8 cellular contexts compared by ENCODE assay signal in the genomic region with DNA sequence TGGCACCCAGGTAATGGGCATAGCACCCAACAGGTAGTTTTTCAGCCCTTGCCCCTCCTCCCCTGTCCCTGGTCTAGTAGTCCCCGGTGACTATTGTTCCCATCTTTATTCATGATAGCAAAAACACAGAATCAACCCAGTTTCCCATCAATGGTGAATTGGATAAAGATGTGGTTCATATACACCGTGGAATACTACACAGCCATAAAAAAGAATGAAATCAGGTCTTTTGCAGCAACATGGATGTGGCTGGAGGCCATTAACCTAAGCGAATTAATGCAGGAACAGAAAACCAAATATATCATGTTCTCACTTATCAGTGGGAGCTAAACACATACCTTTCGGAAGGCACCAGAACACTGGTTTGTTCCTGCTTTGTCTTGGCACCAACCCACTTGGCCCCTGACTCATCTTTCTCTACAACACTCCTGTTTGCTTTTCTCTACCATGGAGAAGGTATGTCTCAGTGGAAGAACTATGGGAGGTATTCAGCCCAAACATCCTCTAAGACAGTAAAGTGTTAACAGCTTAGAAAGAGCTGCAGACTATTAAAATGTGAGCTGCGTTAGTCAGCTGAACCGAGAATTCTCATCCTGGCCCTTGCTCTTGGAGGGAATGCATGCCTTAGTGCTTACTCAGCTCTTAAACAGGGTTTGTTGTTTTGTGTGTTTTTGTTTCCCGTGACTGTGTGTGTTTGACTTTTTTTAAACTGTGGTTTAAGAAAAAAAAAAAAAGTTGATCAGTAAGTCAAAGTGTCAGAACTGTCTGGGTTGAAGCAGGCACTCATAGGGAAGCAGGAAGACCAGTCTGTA.
DNase-seq lines count a peak whose midpoint lies in the region; ATAC-seq, FAIRE-seq and TF ChIP-seq lines count a peak whose summit lies in the region.

No MANE protein-coding gene starts in this region.

- H3K27me3 Mint-ChIP-seq in WTC11 (ENCODE audit: low read depth) = peaks cover 6% of the 10 kb centered on the region
- H3K27me3 Mint-ChIP-seq in neural crest cell (ENCODE audit: low read depth) = no peaks in the 10 kb centered on the region

- H3K4me3 Mint-ChIP-seq in WTC11 (no peak overlapping the region), neural crest cell (no peak overlapping the region)

- POLR2A ChIA-PET in WTC11 (lab: Charles Lee) = interaction anchor here (0.7 kb wide), 1 partner anchor 8 kb away, joined by 3 read pairs; no protein-coding TSS in a partner anchor

- H3K36me3 Mint-ChIP-seq in WTC11 (no peaks in the 10 kb centered on the region), neural crest cell (ENCODE audit: low read depth) (no peaks in the 10 kb centered on the region)

- DNase-seq in 8988T = peak; percentile 42
- DNase-seq in H54 (ENCODE audit: insufficient read length, low spot score) = peak; percentile 67
- DNase-seq in WTC11 (ENCODE audit: low spot score) = no peak
- DNase-seq in fibroblast of pulmonary artery (ENCODE audit: low read depth) = peak; percentile 97
- DNase-seq in neural crest cell (ENCODE audit: low read depth, low spot score) = no peak
- no peak for DNase-seq in putamen (ENCODE audit: low spot score)
- DNase-seq in posterior cingulate gyrus = no peak

- FAIRE-seq in H54 (lab: Jason Lieb, UNC) = no peak

- TF ChIP-seq CTCF in WTC11 (IDR thresholded peaks at IDR 0.05) (no peak), fibroblast of pulmonary artery (IDR thresholded peaks at IDR 0.05; ENCODE audit: low read length, missing control alignments) (no peak), neural crest cell (conservative IDR thresholded peaks at IDR 0.05) (no peak)

- ATAC-seq in WTC11 = 0 out of 2 replicates have a peak, but pooled peaks have one; percentile 25
- ATAC-seq in GM18867 (IDR thresholded peaks at IDR 0.05; ENCODE audit: unreplicated experiment) = no peak

- intact Hi-C loops in posterior cingulate gyrus (cut with DNase I) = no loop called here

- TF ChIP-seq POLR2A in H54 (IDR thresholded peaks at IDR 0.05; ENCODE audit: low read depth, low read length) = no peak

- CTCF ChIA-PET in WTC11 (lab: Charles Lee) = interaction anchor here (0.6 to 1.5 kb wide), 3 partner anchors 14 to 343 kb away, joined by 3 read pairs; no protein-coding TSS in a partner anchor

- H3K4me3 ChIP-seq in fibroblast of pulmonary artery (replicated peaks; ENCODE audit: low read depth, low read length) = no peak overlapping the region

- H3K4me1 Mint-ChIP-seq in WTC11 = peaks cover 39% of the 10 kb centered on the region
- peaks cover 45% of the 10 kb centered on the region for H3K4me1 Mint-ChIP-seq in neural crest cell

- H3K9me3 Mint-ChIP-seq in WTC11 = peaks cover 6% of the 10 kb centered on the region; the same call in 1 of the 2 replicates
- H3K9me3 Mint-ChIP-seq in neural crest cell = peaks cover 4% of the 10 kb centered on the region

- H3K27ac Mint-ChIP-seq in WTC11 (peak overlapping the region; percentile 76; the same call in 1 of the 2 replicates), neural crest cell (ENCODE audit: unreplicated experiment) (peak overlapping the region; percentile 95)

TF ChIP-seq in WTC11, 78 proteins besides CTCF, POLR2A, EP300 and RAD21:
- TF ChIP-seq NR2C2 (CRISPR knock-in tag; IDR thresholded peaks at IDR 0.05) = no peak
- TF ChIP-seq, protein P1, sequence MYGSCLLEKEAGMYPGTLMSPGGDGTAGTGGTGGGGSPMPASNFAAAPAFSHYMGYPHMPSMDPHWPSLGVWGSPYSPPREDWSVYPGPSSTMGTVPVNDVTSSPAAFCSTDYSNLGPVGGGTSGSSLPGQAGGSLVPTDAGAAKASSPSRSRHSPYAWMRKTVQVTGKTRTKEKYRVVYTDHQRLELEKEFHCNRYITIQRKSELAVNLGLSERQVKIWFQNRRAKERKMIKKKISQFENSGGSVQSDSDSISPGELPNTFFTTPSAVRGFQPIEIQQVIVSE (CRISPR knock-in tag; IDR thresholded peaks at IDR 0.05; ENCODE audit: borderline replicate concordance) = no peak
- TF ChIP-seq, protein P2, sequence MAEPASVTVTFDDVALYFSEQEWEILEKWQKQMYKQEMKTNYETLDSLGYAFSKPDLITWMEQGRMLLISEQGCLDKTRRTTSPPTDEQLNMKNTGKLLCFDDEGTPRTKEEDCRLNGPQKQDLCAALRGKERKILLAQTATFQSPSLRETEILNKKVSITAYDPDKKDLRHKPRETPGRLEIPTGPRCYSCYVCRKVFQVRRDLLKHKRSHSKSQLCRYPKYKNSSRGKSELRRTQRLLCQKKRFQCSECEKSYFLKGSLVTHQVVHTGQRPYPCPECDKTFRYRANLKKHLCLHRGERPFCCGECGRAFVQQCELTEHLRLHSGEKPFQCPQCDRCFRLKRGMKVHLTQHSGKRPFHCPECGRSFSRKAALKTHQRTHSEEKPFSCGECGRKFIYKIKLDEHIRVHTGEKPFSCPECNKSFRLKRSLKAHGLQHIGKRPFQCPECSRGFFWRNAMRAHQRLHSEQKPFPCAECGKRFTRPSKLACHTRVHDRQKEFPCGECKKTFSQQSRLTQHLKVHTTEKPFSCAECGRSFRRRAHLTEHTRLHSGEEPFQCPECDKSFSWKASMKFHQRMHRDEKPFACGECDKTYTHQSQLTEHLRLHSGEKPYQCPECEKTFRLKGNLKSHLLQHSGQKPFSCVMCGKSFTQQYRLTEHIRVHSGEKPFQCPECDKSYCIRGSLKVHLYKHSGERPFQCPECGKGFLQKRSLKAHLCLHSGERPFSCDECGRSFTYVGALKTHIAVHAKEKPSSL (CRISPR knock-in tag; conservative IDR thresholded peaks at IDR 0.05) = no peak
- no peak for TF ChIP-seq ZNF671 (CRISPR knock-in tag; IDR thresholded peaks at IDR 0.05)
- no peak for TF ChIP-seq SOX15 (CRISPR knock-in tag; IDR thresholded peaks at IDR 0.05)
- TF ChIP-seq, protein P3, sequence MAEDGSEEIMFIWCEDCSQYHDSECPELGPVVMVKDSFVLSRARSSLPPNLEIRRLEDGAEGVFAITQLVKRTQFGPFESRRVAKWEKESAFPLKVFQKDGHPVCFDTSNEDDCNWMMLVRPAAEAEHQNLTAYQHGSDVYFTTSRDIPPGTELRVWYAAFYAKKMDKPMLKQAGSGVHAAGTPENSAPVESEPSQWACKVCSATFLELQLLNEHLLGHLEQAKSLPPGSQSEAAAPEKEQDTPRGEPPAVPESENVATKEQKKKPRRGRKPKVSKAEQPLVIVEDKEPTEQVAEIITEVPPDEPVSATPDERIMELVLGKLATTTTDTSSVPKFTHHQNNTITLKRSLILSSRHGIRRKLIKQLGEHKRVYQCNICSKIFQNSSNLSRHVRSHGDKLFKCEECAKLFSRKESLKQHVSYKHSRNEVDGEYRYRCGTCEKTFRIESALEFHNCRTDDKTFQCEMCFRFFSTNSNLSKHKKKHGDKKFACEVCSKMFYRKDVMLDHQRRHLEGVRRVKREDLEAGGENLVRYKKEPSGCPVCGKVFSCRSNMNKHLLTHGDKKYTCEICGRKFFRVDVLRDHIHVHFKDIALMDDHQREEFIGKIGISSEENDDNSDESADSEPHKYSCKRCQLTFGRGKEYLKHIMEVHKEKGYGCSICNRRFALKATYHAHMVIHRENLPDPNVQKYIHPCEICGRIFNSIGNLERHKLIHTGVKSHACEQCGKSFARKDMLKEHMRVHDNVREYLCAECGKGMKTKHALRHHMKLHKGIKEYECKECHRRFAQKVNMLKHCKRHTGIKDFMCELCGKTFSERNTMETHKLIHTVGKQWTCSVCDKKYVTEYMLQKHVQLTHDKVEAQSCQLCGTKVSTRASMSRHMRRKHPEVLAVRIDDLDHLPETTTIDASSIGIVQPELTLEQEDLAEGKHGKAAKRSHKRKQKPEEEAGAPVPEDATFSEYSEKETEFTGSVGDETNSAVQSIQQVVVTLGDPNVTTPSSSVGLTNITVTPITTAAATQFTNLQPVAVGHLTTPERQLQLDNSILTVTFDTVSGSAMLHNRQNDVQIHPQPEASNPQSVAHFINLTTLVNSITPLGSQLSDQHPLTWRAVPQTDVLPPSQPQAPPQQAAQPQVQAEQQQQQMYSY (CRISPR knock-in tag; IDR thresholded peaks at IDR 0.05) = no peak
- no peak for TF ChIP-seq ZNF121 (CRISPR knock-in tag; IDR thresholded peaks at IDR 0.05)
- TF ChIP-seq ESRRA (CRISPR knock-in tag; IDR thresholded peaks at IDR 0.05; ENCODE audit: borderline replicate concordance) = no peak
- TF ChIP-seq EMX1 (CRISPR knock-in tag; IDR thresholded peaks at IDR 0.05) = no peak
- no peak for TF ChIP-seq KAT7 (CRISPR knock-in tag; IDR thresholded peaks at IDR 0.05; ENCODE audit: borderline replicate concordance)
TF ChIP-seq in WTC11: peak in this region for 0.

Comparison
In these comparisons a context has a peak if more than half of its experiments do, and no peak if none do; other contexts are left out.
1. DNase-seq: peak in 8988T (single experiment), H54 (single experiment) and fibroblast of pulmonary artery (single experiment); none in WTC11 (single experiment), neural crest cell (single experiment), putamen (single experiment) and posterior cingulate gyrus (0 of 10).